ENCODE assay signal across 8 cellular contexts in genomic region chr20:63864978-63865640, GRCh38. TPM values are rescaled to one million over a fixed set of nuclear protein-coding genes. Genes with fewer than 3 reads are reported as not detected.
DNase-seq lines count a peak whose midpoint lies in the region; ATAC-seq, FAIRE-seq and TF ChIP-seq lines count a peak whose summit lies in the region.

Gene TPD52L2, plus strand, starts transcription at chr20:63865270. Its CDS starts 96 bp downstream, at chr20:63865366.

- H3K4me1 ChIP-seq in right atrium auricular region (peaks cover 0 to 27% of the 10 kb centered on the region in 2 donors), psoas muscle (peaks cover 14% of the 10 kb centered on the region)

- WGBS in psoas muscle, 3 donors, result 0% methylated on average over 45 to 68 of the region's 68 CpGs

- peak; percentile 77 for ATAC-seq in GM18498 (IDR thresholded peaks at IDR 0.05; ENCODE audit: unreplicated experiment)
- ATAC-seq in HG02938 (IDR thresholded peaks at IDR 0.05; ENCODE audit: unreplicated experiment), result peak; percentile 65
- ATAC-seq in psoas muscle, result peak; percentile 94 to 97 (median 94)

- DNase-seq in NCI-H187 treated with DMSO at 0.1 percent for 48 hours (lab: John Stamatoyannopoulos, UW) (peak; percentile 99), anterior cingulate cortex (lab: John Stamatoyannopoulos, UW) (peak; percentile 81 to 99 (median 97)), right atrium auricular region (ENCODE audit: low spot score) (peak; percentile 100), psoas muscle (peak; percentile 99), urothelium cell line (ENCODE audit: low spot score) (peak; percentile 98)

- H3K27ac ChIP-seq in right atrium auricular region, result peak within 1 kb of the TSS; percentile 89 to 97
- peak within 1 kb of the TSS; percentile 96 for H3K27ac ChIP-seq in psoas muscle

- no peak for TF ChIP-seq CTCF in right atrium auricular region (IDR thresholded peaks at IDR 0.05)
- TF ChIP-seq CTCF in psoas muscle (IDR thresholded peaks at IDR 0.05), result no peak

- H3K9me3 ChIP-seq in right atrium auricular region, result no peaks in the 10 kb centered on the region
- no peaks in the 10 kb centered on the region for H3K9me3 ChIP-seq in psoas muscle

- intact Hi-C loops in T-helper 2 cell treated with Interferon-gamma antibody and Interleukin-4, amounts not matched to agents 100 ng/mL and 5 ng/mL, for 36 hours (cut with micrococcal nuclease), result loop anchor here (1.0 to 10.0 kb wide), 8 partner anchors 29 to 328 kb away; partner anchors contain the start of genes ARFRP1, LIME1, PTK6 and RTEL1
- intact Hi-C loops in psoas muscle (cut with DNase I), result loop anchor here in 1 of 2 donors (1.0 kb wide), 1 partner anchor 79 kb away; no protein-coding TSS in a partner anchor

- H3K4me3 ChIP-seq in right atrium auricular region (peak within 1 kb of the TSS; percentile 79 to 95), psoas muscle (peak within 1 kb of the TSS; percentile 99)

- FAIRE-seq in urothelium cell line (lab: Jason Lieb, UNC), result peak; percentile 13

- H3K27me3 ChIP-seq in right atrium auricular region (no peaks in the 10 kb centered on the region), psoas muscle (ENCODE audit: insufficient read depth in 3 of 3, low read length in 2 of 3) (no peaks in the 10 kb centered on the region)

- peaks cover 28% of the 10 kb centered on the region for H3K36me3 ChIP-seq in right atrium auricular region
- H3K36me3 ChIP-seq in psoas muscle (ENCODE audit: insufficient read depth in 1 of 2, low read depth in 1 of 2), result peaks cover 3 to 32% of the 10 kb centered on the region in 2 donors

RNA-seq across cellular contexts. Expression of gene TPD52L2, which starts in this region (rescaled TPM):
- total RNA-seq in T-helper 2 cell treated with Interferon-gamma antibody and Interleukin-4, amounts not matched to agents 100 ng/mL and 5 ng/mL, for 36 hours, result 46.4 and 48.3 TPM in 2 replicates
- total RNA-seq in right atrium auricular region (10 to 100 TPM; 80.6 to 84.0 TPM), psoas muscle (10 to 100 TPM; 40.7 to 56.0 (median 55.1) TPM)
- 100 to 1,000 TPM in 1 of 3 donors, 10 to 100 TPM in 2; 46.7 to 152 (median 89.7) TPM for polyA plus RNA-seq in psoas muscle

Comparison
In these comparisons a context has a peak if more than half of its experiments do, and no peak if none do; other contexts are left out.
1. Peak in every context shown above with its lines: DNase-seq, ATAC-seq, H3K4me3 ChIP-seq and H3K27ac ChIP-seq.